ENCODE assay signal across 9 cellular contexts in the genomic region with DNA sequence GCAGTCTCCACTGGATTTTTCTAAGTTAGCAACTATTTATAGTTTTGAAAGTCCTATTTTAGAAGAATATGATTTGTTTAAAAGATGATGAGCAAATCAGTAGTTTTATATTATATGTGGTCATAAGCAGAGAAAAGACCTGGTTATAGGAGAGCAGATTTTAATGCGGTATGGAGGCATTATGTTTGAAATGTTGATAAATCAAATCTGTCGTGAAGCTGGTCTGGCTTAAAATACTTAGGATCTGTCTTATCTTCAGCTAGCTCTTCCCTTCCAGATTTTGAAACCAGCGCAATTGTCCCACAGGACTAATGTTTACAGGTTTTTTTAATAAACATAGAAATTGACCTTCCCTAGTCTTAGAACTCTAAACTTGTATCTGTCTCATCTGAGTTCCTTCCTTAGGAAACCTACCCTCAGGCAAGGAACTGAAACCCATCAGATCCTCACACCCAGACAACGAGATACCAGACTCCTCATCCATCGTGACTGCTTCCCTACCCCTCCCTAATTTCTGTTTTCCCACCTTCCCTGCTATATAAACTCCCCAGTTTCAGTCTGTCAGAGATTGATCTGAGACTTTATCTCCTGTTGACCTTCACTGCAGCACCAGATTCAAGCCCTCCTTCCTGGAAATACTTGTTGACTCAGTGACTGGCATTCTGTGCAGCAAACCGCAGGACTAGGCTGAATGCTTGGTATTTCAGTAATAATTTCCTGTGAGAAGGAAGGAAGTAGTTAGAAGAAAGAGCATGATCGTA. TPM values are rescaled to one million over a fixed set of nuclear protein-coding genes. Genes with fewer than 3 reads are reported as not detected.
DNase-seq lines count a peak whose midpoint lies in the region; ATAC-seq, FAIRE-seq and TF ChIP-seq lines count a peak whose summit lies in the region.
"Had no signal": no experiment of that assay in that cellular context is flagged by ENCODE, and none has a peak within 500 bp of the region (broad histone marks: within the 10 kb centered on the region; RNA-seq: fewer than 3 reads in every experiment).

No MANE protein-coding gene starts in this region.

- no peak for TF ChIP-seq CTCF in lower lobe of right lung (IDR thresholded peaks at IDR 0.05)
- no peak for TF ChIP-seq CTCF in mammary epithelial cell (conservative IDR thresholded peaks at IDR 0.05 in 1 of 2, IDR thresholded peaks at IDR 0.05 in 1 of 2; ENCODE audit: extremely low read depth in 1 of 2, insufficient read depth in 1 of 2, low read depth in 1 of 2, low read length in 2 of 2)

- peaks cover 2% of the 10 kb centered on the region for H3K36me3 Mint-ChIP-seq in activated T-helper 1 cell treated with anti-CD3 and anti-CD28 coated beads, Interleukin-12 subunit alpha, Interleukin-12 subunit beta, Interleukin-2, Interleukin-4 antibody, amounts not matched to agents 30 ng/mL and 10 ng/mL and 1 ng/mL, durations not matched to agents 14 hours and 24 hours and 36 hours (ENCODE audit: low read depth)

- H3K4me2 ChIP-seq in BLaER1 = peak overlapping the region; percentile 73
- H3K4me2 ChIP-seq in mammary epithelial cell (ENCODE audit: insufficient read depth, low read depth, low read length) = no peak overlapping the region

- CTCF ChIA-PET in mammary epithelial cell (lab: Charles Lee; ENCODE audit: low non-redundant PET) = no interaction called here

- H3K4me3 ChIP-seq in BLaER1 (peak overlapping the region; percentile 27; the same call in 1 of the 2 replicates), lower lobe of right lung (no peak overlapping the region), mammary epithelial cell (replicated peaks in 1 of 3; ENCODE audit: insufficient read depth in 1 of 3, low read depth in 2 of 3, low read length in 3 of 3) (no peak overlapping the region)

- dilution Hi-C loops in mammary epithelial cell (cut with HindIII; ENCODE audit: low sequenced_read_pairs) = no loop called here

- H3K27ac ChIP-seq in BLaER1 = peak overlapping the region; percentile 43; the same call in 1 of the 2 replicates
- H3K27ac ChIP-seq in lower lobe of right lung = peak overlapping the region; percentile 54
- H3K27ac ChIP-seq in mammary epithelial cell (ENCODE audit: insufficient read depth, low read depth, low read length) = no peak overlapping the region

- H3K79me2 ChIP-seq in mammary epithelial cell (ENCODE audit: insufficient read depth, low read length) = no peaks in the 10 kb centered on the region

- H3K4me1 Mint-ChIP-seq in activated T-helper 1 cell treated with anti-CD3 and anti-CD28 coated beads, Interleukin-12 subunit alpha, Interleukin-12 subunit beta, Interleukin-2, Interleukin-4 antibody, amounts not matched to agents 30 ng/mL and 10 ng/mL and 1 ng/mL, durations not matched to agents 14 hours and 24 hours and 36 hours (ENCODE audit: low read depth) = peaks cover 9% of the 10 kb centered on the region

- peak overlapping the region; percentile 45 for H3K27ac Mint-ChIP-seq in activated T-helper 1 cell treated with anti-CD3 and anti-CD28 coated beads, Interleukin-12 subunit alpha, Interleukin-12 subunit beta, Interleukin-2, Interleukin-4 antibody, amounts not matched to agents 30 ng/mL and 10 ng/mL and 1 ng/mL, durations not matched to agents 14 hours and 24 hours and 36 hours

- no peaks in the 10 kb centered on the region for H4K20me1 ChIP-seq in BLaER1
- no peaks in the 10 kb centered on the region for H4K20me1 ChIP-seq in mammary epithelial cell (ENCODE audit: insufficient read depth, low read length)

- 70% methylated on average over 7 of the region's 7 CpGs for WGBS in mammary epithelial cell (ENCODE audit: low coverage, missing lambda C conversion rate)

- BruUV-seq in mammary epithelial cell (replicated peaks; lab: Mats Ljungman, UMichigan) = no TSS peak

- H3K4me3 Mint-ChIP-seq in activated T-helper 1 cell treated with anti-CD3 and anti-CD28 coated beads, Interleukin-12 subunit alpha, Interleukin-12 subunit beta, Interleukin-2, Interleukin-4 antibody, amounts not matched to agents 30 ng/mL and 10 ng/mL and 1 ng/mL, durations not matched to agents 14 hours and 24 hours and 36 hours = no peak overlapping the region

- H3K9me3 Mint-ChIP-seq in activated T-helper 1 cell treated with anti-CD3 and anti-CD28 coated beads, Interleukin-12 subunit alpha, Interleukin-12 subunit beta, Interleukin-2, Interleukin-4 antibody, amounts not matched to agents 30 ng/mL and 10 ng/mL and 1 ng/mL, durations not matched to agents 14 hours and 24 hours and 36 hours = no peaks in the 10 kb centered on the region

- H2AFZ ChIP-seq in mammary epithelial cell (ENCODE audit: low read depth, low read length) = no peak overlapping the region

- H3K9ac ChIP-seq in BLaER1 (peak overlapping the region; percentile 3; the same call in 1 of the 2 replicates), mammary epithelial cell (ENCODE audit: insufficient read depth, low read length) (no peak overlapping the region)

- in situ Hi-C loops in mammary epithelial cell (cut with MboI; ENCODE audit: low sequenced_read_pairs in 2 of 2) = no loop called here

- peak; percentile 83 for FAIRE-seq in HTR-8/SVneo (lab: Jason Lieb, UNC)

- H3K36me3 ChIP-seq in BLaER1 = no peaks in the 10 kb centered on the region
- no peaks in the 10 kb centered on the region for H3K36me3 ChIP-seq in lower lobe of right lung
- H3K36me3 ChIP-seq in mammary epithelial cell (ENCODE audit: insufficient read depth, low read length) = no peaks in the 10 kb centered on the region

- H3K27me3 ChIP-seq in BLaER1 (no peaks in the 10 kb centered on the region), lower lobe of right lung (ENCODE audit: low read depth) (no peaks in the 10 kb centered on the region), mammary epithelial cell (ENCODE audit: insufficient read depth, low read length) (no peaks in the 10 kb centered on the region)

- intact Hi-C loops in activated T-helper 1 cell treated with anti-CD3 and anti-CD28 coated beads, Interleukin-12 subunit alpha, Interleukin-12 subunit beta, Interleukin-2, Interleukin-4 antibody, amounts not matched to agents 30 ng/mL and 10 ng/mL and 1 ng/mL, durations not matched to agents 14 hours and 24 hours and 36 hours (cut with micrococcal nuclease) = no loop called here
- intact Hi-C loops in lower lobe of right lung (cut with DNase I) (no loop called here), mammary epithelial cell (cut with micrococcal nuclease) (no loop called here)

- H3K4me1 ChIP-seq in BLaER1 = peaks cover 31% of the 10 kb centered on the region
- peaks cover 19% of the 10 kb centered on the region for H3K4me1 ChIP-seq in lower lobe of right lung
- peaks cover 4% of the 10 kb centered on the region for H3K4me1 ChIP-seq in mammary epithelial cell (ENCODE audit: insufficient read depth, low read length)

- no peaks in the 10 kb centered on the region for H3K27me3 Mint-ChIP-seq in activated T-helper 1 cell treated with anti-CD3 and anti-CD28 coated beads, Interleukin-12 subunit alpha, Interleukin-12 subunit beta, Interleukin-2, Interleukin-4 antibody, amounts not matched to agents 30 ng/mL and 10 ng/mL and 1 ng/mL, durations not matched to agents 14 hours and 24 hours and 36 hours (ENCODE audit: insufficient read depth)

- peak; percentile 68 for DNase-seq in HTR-8/SVneo (ENCODE audit: insufficient read length, low spot score)
- no peak for DNase-seq in activated T-helper 1 cell treated with anti-CD3 and anti-CD28 coated beads, Interleukin-12 subunit alpha, Interleukin-12 subunit beta, Interleukin-2, Interleukin-4 antibody, amounts not matched to agents 30 ng/mL and 10 ng/mL and 1 ng/mL, durations not matched to agents 14 hours and 24 hours and 36 hours (ENCODE audit: low spot score)
- DNase-seq in lower lobe of right lung = no peak
- no peak for DNase-seq in mammary epithelial cell
- DNase-seq in ureter (ENCODE audit: low spot score) = no peak
- DNase-seq: cortex of kidney had no signal

- peak; percentile 70 to 88 for ATAC-seq in lower lobe of right lung
- ATAC-seq in GM21526 (IDR thresholded peaks at IDR 0.05; ENCODE audit: low FRiP score, unreplicated experiment) = no peak
- ATAC-seq in GM21717 (IDR thresholded peaks at IDR 0.05; ENCODE audit: unreplicated experiment) = no peak

- H3K9me3 ChIP-seq in BLaER1 (0 out of 2 replicates have a peak, but pooled peaks cover 5% of the 10 kb centered on the region), lower lobe of right lung (no peaks in the 10 kb centered on the region), mammary epithelial cell (replicated peaks; ENCODE audit: insufficient read depth, low read length) (no peaks in the 10 kb centered on the region)

RNA-seq across cellular contexts. Expression of gene CXCL17, which starts 37.8 kb away (rescaled TPM):
- total RNA-seq in activated T-helper 1 cell treated with anti-CD3 and anti-CD28 coated beads, Interleukin-12 subunit alpha, Interleukin-12 subunit beta, Interleukin-2, Interleukin-4 antibody, amounts not matched to agents 30 ng/mL and 10 ng/mL and 1 ng/mL, durations not matched to agents 14 hours and 24 hours and 36 hours = not detected in 2 replicates
- total RNA-seq in lower lobe of right lung (159 TPM), mammary epithelial cell (under 1 TPM in 1 of 2 donors, not detected in 1; 0.17 TPM), ureter (77.8 TPM)
- polyA plus RNA-seq in mammary epithelial cell = not detected
- polyA minus RNA-seq in mammary epithelial cell = not detected

RNA-seq across cellular contexts. Expression of gene CEACAM1, which starts 47.8 kb away (rescaled TPM):
- 8.2 and 9.6 TPM in 2 replicates for total RNA-seq in activated T-helper 1 cell treated with anti-CD3 and anti-CD28 coated beads, Interleukin-12 subunit alpha, Interleukin-12 subunit beta, Interleukin-2, Interleukin-4 antibody, amounts not matched to agents 30 ng/mL and 10 ng/mL and 1 ng/mL, durations not matched to agents 14 hours and 24 hours and 36 hours
- total RNA-seq in lower lobe of right lung (13.8 TPM), mammary epithelial cell (1 to 10 TPM; 1.8 to 3.6 TPM), ureter (21.6 TPM)
- polyA plus RNA-seq in mammary epithelial cell = 10.3 TPM
- polyA minus RNA-seq in mammary epithelial cell = 19.3 TPM

RNA-seq across cellular contexts. Expression of gene LIPE, which starts 53.3 kb away (rescaled TPM):
- 32.8 and 38.5 TPM in 2 replicates for total RNA-seq in activated T-helper 1 cell treated with anti-CD3 and anti-CD28 coated beads, Interleukin-12 subunit alpha, Interleukin-12 subunit beta, Interleukin-2, Interleukin-4 antibody, amounts not matched to agents 30 ng/mL and 10 ng/mL and 1 ng/mL, durations not matched to agents 14 hours and 24 hours and 36 hours
- 3.2 TPM for total RNA-seq in lower lobe of right lung
- total RNA-seq in mammary epithelial cell = 1 to 10 TPM; 1.7 to 7.1 TPM
- 5.6 TPM for polyA plus RNA-seq in mammary epithelial cell
- 1.7 TPM for polyA minus RNA-seq in mammary epithelial cell
- total RNA-seq in ureter = 23.6 TPM

Comparison
In these comparisons a context has a peak if more than half of its experiments do, and no peak if none do; other contexts are left out.
1. ATAC-seq: peak in lower lobe of right lung (2 of 2); none in GM21526 (single experiment) and GM21717 (single experiment).
2. RNA of gene CXCL17, which starts 37.8 kb away (total RNA-seq): 159 TPM in lower lobe of right lung (single experiment) and 77.8 TPM in ureter (single experiment); 0.17 TPM in mammary epithelial cell and not detected in activated T-helper 1 cell treated with anti-CD3 and anti-CD28 coated beads, Interleukin-12 subunit alpha, Interleukin-12 subunit beta, Interleukin-2, Interleukin-4 antibody, amounts not matched to agents 30 ng/mL and 10 ng/mL and 1 ng/mL, durations not matched to agents 14 hours and 24 hours and 36 hours; every median in the first group is over 10 times any median in the second.